ENCODE assay signal across 37 cellular contexts in the genomic region with DNA sequence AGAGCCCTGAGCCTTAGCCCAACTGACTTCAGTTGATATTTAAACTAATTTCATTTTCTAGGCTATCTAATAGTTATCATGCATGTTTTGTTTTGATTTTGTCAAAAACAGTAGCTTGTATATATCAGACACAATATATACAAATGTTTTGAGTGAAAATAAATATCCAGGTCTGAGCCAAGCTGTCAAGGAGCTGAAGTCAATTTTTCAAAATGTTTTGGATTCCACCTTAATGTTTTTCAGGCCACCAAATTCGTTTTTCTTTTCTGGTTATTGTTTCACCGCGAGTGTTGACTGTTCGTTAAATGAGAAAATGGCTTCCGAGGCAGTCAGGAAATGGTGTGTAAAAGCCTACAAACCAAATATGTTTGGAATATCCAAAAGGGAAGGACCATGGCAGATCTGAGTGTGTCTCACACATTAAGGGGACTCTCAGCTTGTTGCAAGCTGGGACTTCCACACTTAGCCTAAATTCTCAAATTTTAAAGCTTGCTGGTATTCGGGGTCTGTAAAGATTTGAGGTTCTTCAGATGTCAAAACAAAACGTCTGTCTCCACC. TPM values are rescaled to one million over a fixed set of nuclear protein-coding genes. Genes with fewer than 3 reads are reported as not detected.
"Had no signal": no experiment of that assay in that cellular context is flagged by ENCODE, and none has a peak within 500 bp of the region (broad histone marks: within the 10 kb centered on the region; RNA-seq: fewer than 3 reads in every experiment).

No MANE protein-coding gene starts in this region.

- H3K4me2 ChIP-seq: PC-9 had no signal

- H3K36me3 Mint-ChIP-seq: activated naive CD8-positive, alpha-beta T cell; brain had no signal

- H3K27ac ChIP-seq: PC-9, VCaP had no signal

- H3K4me3 Mint-ChIP-seq: activated B cell treated with CpG ODN at 0.5 μM for 24 hours; activated CD4-positive, alpha-beta memory T cell treated with anti-CD3 and anti-CD28 coated beads for 36 hours; activated naive CD4-positive, alpha-beta T cell treated with anti-CD3 and anti-CD28 coated beads, Interleukin-2, amount 10 ng/mL, durations not matched to agents 7 days and 5 days; activated naive CD8-positive, alpha-beta T cell; activated naive CD8-positive, alpha-beta T cell treated with anti-CD3 and anti-CD28 coated beads, Interleukin-2, amount 50 U/mL, for 24 hours had no signal

- H2AFZ ChIP-seq: PC-9 had no signal

- DNase-seq: activated B cell treated with CpG ODN at 0.5 μM for 24 hours; activated CD4-positive, alpha-beta memory T cell treated with anti-CD3 and anti-CD28 coated beads for 36 hours; activated CD4-positive, alpha-beta T cell treated with anti-CD3 and anti-CD28 coated beads for 4 hours; activated CD4-positive, alpha-beta T cell treated with anti-CD3 and anti-CD28 coated beads, Interleukin-2, amount 50 U/mL, for 1 hour; activated CD4-positive, CD25-positive, alpha-beta regulatory T cell treated with anti-CD3 and anti-CD28 coated beads, Interleukin-2, amount 50 U/mL, for 72 hours; activated CD8-positive, alpha-beta memory T cell treated with anti-CD3 and anti-CD28 coated beads, Interleukin-2, amount 50 U/mL, for 48 hours; activated effector memory CD4-positive, alpha-beta T cell treated with Interleukin-2 at 50 U/mL for 16 hours; activated naive CD4-positive, alpha-beta T cell treated with anti-CD3 and anti-CD28 coated beads, Interleukin-2, amount 10 ng/mL, durations not matched to agents 7 days and 5 days; activated naive CD8-positive, alpha-beta T cell treated with anti-CD3 and anti-CD28 coated beads, Interleukin-2, amount 50 U/mL, for 24 hours; anterior cingulate cortex; caudate nucleus; Karpas-422; KBM-7; NCI-H1105 treated with DMSO at 0.1 percent for 48 hours; NCI-H1436; NCI-H1694; NCI-H1930; NCI-H2171; NCI-H510A; NCI-H526; NCI-H748 treated with DMSO at 0.1 percent for 48 hours; NK-92 treated with Interleukin-12 subunit alpha and Interleukin-12 subunit beta, amount 100 ng/mL, for 24 hours; PC-9; SIG-M5; SW 1271; T-helper 9 cell had no signal

- FAIRE-seq: bronchial epithelial cell, RCC 7860 had no signal

- H3K27ac Mint-ChIP-seq: activated B cell treated with CpG ODN at 0.5 μM for 24 hours; activated CD4-positive, alpha-beta memory T cell treated with anti-CD3 and anti-CD28 coated beads for 36 hours; activated naive CD4-positive, alpha-beta T cell treated with anti-CD3 and anti-CD28 coated beads, Interleukin-2, amount 10 ng/mL, durations not matched to agents 7 days and 5 days; activated naive CD8-positive, alpha-beta T cell; activated naive CD8-positive, alpha-beta T cell treated with anti-CD3 and anti-CD28 coated beads, Interleukin-2, amount 50 U/mL, for 24 hours; brain had no signal

- H3K4me3 ChIP-seq: PC-9 had no signal

- H3K9me3 Mint-ChIP-seq: activated CD4-positive, alpha-beta memory T cell treated with anti-CD3 and anti-CD28 coated beads for 36 hours; activated naive CD8-positive, alpha-beta T cell treated with anti-CD3 and anti-CD28 coated beads, Interleukin-2, amount 50 U/mL, for 24 hours had no signal

- ATAC-seq: activated naive CD8-positive, alpha-beta T cell treated with anti-CD3 and anti-CD28 coated beads, Interleukin-2, amount 50 U/mL, for 24 hours; Right ventricle myocardium inferior had no signal

RNA-seq across cellular contexts. Expression of a gene that starts 2.8 kb away (rescaled TPM):
- total RNA-seq: activated B cell treated with CpG ODN at 0.5 μM for 24 hours; activated CD4-positive, alpha-beta memory T cell treated with anti-CD3 and anti-CD28 coated beads for 36 hours; bronchial epithelial cell; cerebellum; MCF 10A; PC-9; Right ventricle myocardium inferior; T-helper 1 cell treated with Interleukin-12 subunit alpha and Interleukin-12 subunit beta and Interleukin-4 antibody, amounts not matched to agents 30 ng/mL and 1 ng/mL, for 36 hours had no signal

RNA-seq across cellular contexts. Expression of a gene that starts 4.7 kb away (rescaled TPM):
- total RNA-seq: activated B cell treated with CpG ODN at 0.5 μM for 24 hours; activated CD4-positive, alpha-beta memory T cell treated with anti-CD3 and anti-CD28 coated beads for 36 hours; bronchial epithelial cell; cerebellum; MCF 10A; OCI-LY7; PC-9; Right ventricle myocardium inferior; T-helper 1 cell treated with Interleukin-12 subunit alpha and Interleukin-12 subunit beta and Interleukin-4 antibody, amounts not matched to agents 30 ng/mL and 1 ng/mL, for 36 hours had no signal

RNA-seq across cellular contexts. Expression of a gene that starts 9.9 kb away (rescaled TPM):
- total RNA-seq: activated B cell treated with CpG ODN at 0.5 μM for 24 hours; activated CD4-positive, alpha-beta memory T cell treated with anti-CD3 and anti-CD28 coated beads for 36 hours; bronchial epithelial cell; cerebellum; MCF 10A; OCI-LY7; PC-9; Right ventricle myocardium inferior; T-helper 1 cell treated with Interleukin-12 subunit alpha and Interleukin-12 subunit beta and Interleukin-4 antibody, amounts not matched to agents 30 ng/mL and 1 ng/mL, for 36 hours had no signal

RNA-seq across cellular contexts. Expression of a gene that starts 14.2 kb away (rescaled TPM):
- total RNA-seq: activated B cell treated with CpG ODN at 0.5 μM for 24 hours; activated CD4-positive, alpha-beta memory T cell treated with anti-CD3 and anti-CD28 coated beads for 36 hours; bronchial epithelial cell; cerebellum; MCF 10A; OCI-LY7; PC-9; Right ventricle myocardium inferior; SK-MEL-5; T-helper 1 cell treated with Interleukin-12 subunit alpha and Interleukin-12 subunit beta and Interleukin-4 antibody, amounts not matched to agents 30 ng/mL and 1 ng/mL, for 36 hours had no signal

RNA-seq across cellular contexts. Expression of a gene that starts 18.6 kb away (rescaled TPM):
- total RNA-seq: activated B cell treated with CpG ODN at 0.5 μM for 24 hours; activated CD4-positive, alpha-beta memory T cell treated with anti-CD3 and anti-CD28 coated beads for 36 hours; bronchial epithelial cell; MCF 10A; OCI-LY7; PC-9; Right ventricle myocardium inferior; SK-MEL-5; T-helper 1 cell treated with Interleukin-12 subunit alpha and Interleukin-12 subunit beta and Interleukin-4 antibody, amounts not matched to agents 30 ng/mL and 1 ng/mL, for 36 hours had no signal
